In the genomic region with DNA sequence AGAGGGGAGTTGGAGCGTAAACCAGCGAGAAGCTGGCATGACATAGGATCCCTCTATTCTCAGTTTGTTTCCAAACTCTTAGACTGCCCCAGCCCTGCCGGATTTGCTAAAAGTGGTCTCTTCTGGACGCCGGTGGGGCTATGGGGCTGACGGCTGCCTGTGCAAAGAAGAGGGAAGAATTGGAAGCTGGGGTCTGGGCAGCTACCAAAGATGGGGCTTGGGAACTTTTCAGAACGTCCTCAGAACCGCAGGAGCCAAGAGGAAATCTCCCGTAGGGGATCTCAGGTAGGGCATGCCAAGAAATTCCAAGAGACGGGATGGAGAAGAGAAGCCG, we compare ENCODE assay signal across 7 cellular contexts. TPM values are rescaled to one million over a fixed set of nuclear protein-coding genes. Genes with fewer than 3 reads are reported as not detected.
DNase-seq lines count a peak whose midpoint lies in the region; ATAC-seq, FAIRE-seq and TF ChIP-seq lines count a peak whose summit lies in the region.
"Not testable (repeated sequence)": the region's sequence is repeated elsewhere in the genome, so short reads cannot be mapped to it uniquely, and the experiment has no call there.

No MANE protein-coding gene starts in this region.

- peaks cover 14% of the 10 kb centered on the region for H3K4me1 Mint-ChIP-seq in activated CD4-positive, alpha-beta T cell treated with anti-CD3 and anti-CD28 coated beads, Interleukin-2, amount 10 ng/mL, durations not matched to agents 24 days and 14 days
- H3K4me1 Mint-ChIP-seq in activated naive CD4-positive, alpha-beta T cell treated with anti-CD3 and anti-CD28 coated beads for 36 hours (ENCODE audit: low read depth): peaks cover 21% of the 10 kb centered on the region
- peaks cover 10% of the 10 kb centered on the region for H3K4me1 Mint-ChIP-seq in memory B cell

- peak overlapping the region; percentile 70 to 73; a peak in 3 of 4 replicates for H3K4me2 ChIP-seq in H1 (ENCODE audit: insufficient read depth in 1 of 2, low read depth in 2 of 2, low read length in 2 of 2)
- H3K4me2 ChIP-seq in smooth muscle cell: peak overlapping the region; percentile 86

- not testable (repeated sequence) for H3K9me3 Mint-ChIP-seq in activated CD4-positive, alpha-beta T cell treated with anti-CD3 and anti-CD28 coated beads, Interleukin-2, amount 10 ng/mL, durations not matched to agents 24 days and 14 days; activated naive CD4-positive, alpha-beta T cell treated with anti-CD3 and anti-CD28 coated beads for 36 hours; memory B cell

- not testable (repeated sequence) for H3K4me1 ChIP-seq in ES-I3 (ENCODE audit: insufficient read depth, low read length); H1 (replicated peaks in 1 of 4; ENCODE audit: control insufficient read depth in 3 of 4, insufficient read depth in 4 of 4, low read length in 3 of 4); smooth muscle cell (ENCODE audit: low read depth)

- not testable (repeated sequence) for H3K4ac ChIP-seq in H1 (replicated peaks; ENCODE audit: insufficient read length, low read depth, low read length)

- not testable (repeated sequence) for H4K5ac ChIP-seq in H1 (ENCODE audit: insufficient read length, low read depth, low read length)

- not testable (repeated sequence) for H2BK5ac ChIP-seq in H1 (ENCODE audit: low read depth, low read length)

- H2AK5ac ChIP-seq in H1 (ENCODE audit: low read depth, low read length): not testable (repeated sequence)

- not testable (repeated sequence) for TF ChIP-seq CTCF in H1 (IDR thresholded peaks at IDR 0.05; ENCODE audit: control extremely low read depth in 1 of 3, insufficient read depth in 1 of 3, low read depth in 1 of 3, low read length in 3 of 3); smooth muscle cell (IDR thresholded peaks at IDR 0.05; ENCODE audit: borderline replicate concordance, insufficient read depth, poor library complexity, severe bottlenecking)

- intact Hi-C loops in activated CD4-positive, alpha-beta T cell treated with anti-CD3 and anti-CD28 coated beads, Interleukin-2, amount 10 ng/mL, durations not matched to agents 24 days and 14 days (cut with micrococcal nuclease); activated naive CD4-positive, alpha-beta T cell treated with anti-CD3 and anti-CD28 coated beads for 36 hours (cut with micrococcal nuclease): not testable (repeated sequence)

- H3K27ac ChIP-seq in H1 (ENCODE audit: low read depth, low read length); smooth muscle cell (ENCODE audit: low read depth): not testable (repeated sequence)

- not testable (repeated sequence) for H3K56ac ChIP-seq in H1 (replicated peaks; ENCODE audit: insufficient read length, low read depth, low read length)

- peak overlapping the region; percentile 76 for H3K4me3 Mint-ChIP-seq in activated CD4-positive, alpha-beta T cell treated with anti-CD3 and anti-CD28 coated beads, Interleukin-2, amount 10 ng/mL, durations not matched to agents 24 days and 14 days
- H3K4me3 Mint-ChIP-seq in activated naive CD4-positive, alpha-beta T cell treated with anti-CD3 and anti-CD28 coated beads for 36 hours: peak overlapping the region; percentile 59
- not testable (repeated sequence) for H3K4me3 Mint-ChIP-seq in memory B cell

- not testable (repeated sequence) for ATAC-seq in memory B cell (ENCODE audit: low read depth)

- TF ChIP-seq RAD21 in H1 (IDR thresholded peaks at IDR 0.05 in 1 of 2, conservative IDR thresholded peaks at IDR 0.05 in 1 of 2; ENCODE audit: low read depth in 2 of 2, low read length in 2 of 2): not testable (repeated sequence)

- not testable (repeated sequence) for H4K8ac ChIP-seq in H1 (ENCODE audit: extremely low read depth, insufficient read depth, low read length)

- peak overlapping the region in 1 of 4 experiments; percentile 54; a peak in 1 of 8 replicates for H3K4me3 ChIP-seq in H1 (ENCODE audit: extremely low read depth in 1 of 4, insufficient read depth in 2 of 4, low read depth in 3 of 4, low read length in 4 of 4)
- peak overlapping the region; percentile 47 for H3K4me3 ChIP-seq in smooth muscle cell

- CTCF ChIA-PET in activated naive CD4-positive, alpha-beta T cell treated with anti-CD3 and anti-CD28 coated beads for 36 hours (lab: Charles Lee); H1 (lab: Charles Lee; ENCODE audit: partially characterized antibody): not testable (repeated sequence)

- H4K91ac ChIP-seq in H1 (replicated peaks; ENCODE audit: insufficient read length, low read length): not testable (repeated sequence)

- not testable (repeated sequence) for H2BK120ac ChIP-seq in H1 (replicated peaks; ENCODE audit: low read depth, low read length)

- not testable (repeated sequence) for H2BK12ac ChIP-seq in H1 (ENCODE audit: low read depth, low read length)

- DNase-seq in NCI-H82 (lab: John Stamatoyannopoulos, UW): peak; percentile 38
- DNase-seq in activated CD4-positive, alpha-beta T cell treated with anti-CD3 and anti-CD28 coated beads, Interleukin-2, amount 10 ng/mL, durations not matched to agents 24 days and 14 days; activated naive CD4-positive, alpha-beta T cell treated with anti-CD3 and anti-CD28 coated beads for 36 hours; H1 (ENCODE audit: low read depth in 1 of 2, low spot score in 2 of 2); memory B cell (ENCODE audit: low spot score in 2 of 2); smooth muscle cell (lab: John Stamatoyannopoulos, UW; ENCODE audit: unreplicated experiment): not testable (repeated sequence)

- not testable (repeated sequence) for H3F3A ChIP-seq in smooth muscle cell (ENCODE audit: low read depth)

- not testable (repeated sequence) for TF ChIP-seq EP300 in H1 (IDR thresholded peaks at IDR 0.05; ENCODE audit: borderline replicate concordance in 1 of 2, low read depth in 2 of 2, low read length in 2 of 2)

- not testable (repeated sequence) for H3K9me3 ChIP-seq in ES-I3 (ENCODE audit: control insufficient read depth, insufficient read depth, low read length); H1 (ENCODE audit: insufficient read depth in 2 of 2, low read depth in 1 of 2, low read length in 1 of 2); smooth muscle cell (replicated peaks; ENCODE audit: low read depth)

- H3K18ac ChIP-seq in H1 (ENCODE audit: extremely low read depth, low read length): not testable (repeated sequence)

- POLR2A ChIA-PET in H1 (lab: Charles Lee; ENCODE audit: partially characterized antibody): not testable (repeated sequence)

- H4K20me1 ChIP-seq in H1 (replicated peaks in 1 of 2; ENCODE audit: control insufficient read depth in 1 of 2, insufficient read depth in 2 of 2, low read length in 2 of 2); smooth muscle cell (ENCODE audit: low read depth): not testable (repeated sequence)

- H3K14ac ChIP-seq in H1 (ENCODE audit: insufficient read length): not testable (repeated sequence)

- not testable (repeated sequence) for H3K79me1 ChIP-seq in H1 (ENCODE audit: low read depth, low read length)

- H3K79me2 ChIP-seq in H1 (ENCODE audit: control insufficient read depth in 1 of 2, insufficient read depth in 2 of 2, low read length in 2 of 2); smooth muscle cell (ENCODE audit: low read depth): not testable (repeated sequence)

- not testable (repeated sequence) for H2AFZ ChIP-seq in H1 (ENCODE audit: low read length); smooth muscle cell (ENCODE audit: low read depth)

- WGBS in H1 (ENCODE audit: extremely low coverage in 1 of 2, insufficient coverage in 1 of 2, insufficient read length in 1 of 2, insufficient replicate concordance in 2 of 2, low coverage in 1 of 2, low lambda C conversion rate in 2 of 2, missing lambda C conversion rate in 1 of 2), 2 experiments: 0% methylated on average over 7 of the region's 11 CpGs; no CpG with 5 or more reads in 1 of the 2 experiments
- 6% methylated on average over 11 of the region's 11 CpGs for WGBS in smooth muscle cell (ENCODE audit: low lambda C conversion rate)

- H2BK15ac ChIP-seq in H1 (ENCODE audit: low read length): not testable (repeated sequence)

- not testable (repeated sequence) for H3K23ac ChIP-seq in H1 (ENCODE audit: insufficient read length)

- H2BK20ac ChIP-seq in H1 (ENCODE audit: low read length): not testable (repeated sequence)

- H3K27me3 ChIP-seq in H1 (replicated peaks in 1 of 4; ENCODE audit: control insufficient read depth in 3 of 4, extremely low read depth in 1 of 4, insufficient read depth in 3 of 4, low read length in 3 of 4): peaks cover 35 to 65% (median 50%) of the 10 kb centered on the region in 4 experiments; a peak in 6 of 7 replicates
- peaks cover 74% of the 10 kb centered on the region for H3K27me3 ChIP-seq in smooth muscle cell (ENCODE audit: low read depth)

- not testable (repeated sequence) for H3K36me3 Mint-ChIP-seq in activated CD4-positive, alpha-beta T cell treated with anti-CD3 and anti-CD28 coated beads, Interleukin-2, amount 10 ng/mL, durations not matched to agents 24 days and 14 days (ENCODE audit: low read depth); activated naive CD4-positive, alpha-beta T cell treated with anti-CD3 and anti-CD28 coated beads for 36 hours (ENCODE audit: low read depth); memory B cell

- H3K9ac ChIP-seq in ES-I3 (ENCODE audit: low read depth, low read length): peak overlapping the region; percentile 33; the same call in 1 of the 2 replicates
- not testable (repeated sequence) for H3K9ac ChIP-seq in H1 (replicated peaks in 1 of 4; ENCODE audit: extremely low read depth in 1 of 4, low read depth in 3 of 4, low read length in 3 of 4); smooth muscle cell (ENCODE audit: low read depth)

- not testable (repeated sequence) for FAIRE-seq in H1 (lab: Jason Lieb, UNC)

- H3K27me3 Mint-ChIP-seq in activated CD4-positive, alpha-beta T cell treated with anti-CD3 and anti-CD28 coated beads, Interleukin-2, amount 10 ng/mL, durations not matched to agents 24 days and 14 days: peaks cover 38% of the 10 kb centered on the region
- H3K27me3 Mint-ChIP-seq in activated naive CD4-positive, alpha-beta T cell treated with anti-CD3 and anti-CD28 coated beads for 36 hours (ENCODE audit: low read depth): peaks cover 28% of the 10 kb centered on the region
- H3K27me3 Mint-ChIP-seq in memory B cell: peaks cover 11% of the 10 kb centered on the region

- TF ChIP-seq POLR2A in H1 (IDR thresholded peaks at IDR 0.05; ENCODE audit: control extremely low read depth in 1 of 2, low read depth in 2 of 2, low read length in 2 of 2): not testable (repeated sequence)

- not testable (repeated sequence) for H3K36me3 ChIP-seq in ES-I3 (ENCODE audit: insufficient read depth, low read length); H1 (ENCODE audit: control insufficient read depth in 2 of 4, insufficient read depth in 4 of 4, low read length in 3 of 4); smooth muscle cell (ENCODE audit: low read depth)

- H3K23me2 ChIP-seq in H1 (ENCODE audit: low read depth, low read length): not testable (repeated sequence)

- peak overlapping the region; percentile 63 for H3K27ac Mint-ChIP-seq in activated CD4-positive, alpha-beta T cell treated with anti-CD3 and anti-CD28 coated beads, Interleukin-2, amount 10 ng/mL, durations not matched to agents 24 days and 14 days
- H3K27ac Mint-ChIP-seq in activated naive CD4-positive, alpha-beta T cell treated with anti-CD3 and anti-CD28 coated beads for 36 hours: not testable (repeated sequence)
- peak overlapping the region; percentile 83 for H3K27ac Mint-ChIP-seq in memory B cell

RNA-seq across cellular contexts. Expression of a gene that starts 3.1 kb away (rescaled TPM):
- not detected in 2 replicates for total RNA-seq in activated CD4-positive, alpha-beta T cell treated with anti-CD3 and anti-CD28 coated beads, Interleukin-2, amount 10 ng/mL, durations not matched to agents 24 days and 14 days
- total RNA-seq in activated naive CD4-positive, alpha-beta T cell treated with anti-CD3 and anti-CD28 coated beads for 36 hours: not detected
- 0.25 TPM in 1 of 2 replicates, not detected in the other for total RNA-seq in H1 (2021; fragmentation: NEBNext Ultra II Directional; extraction: Animal tissue kit (Norgen Biotek cat#: 25700))
- polyA plus RNA-seq in H1 (2011; rRNA removed) (0.03 and 0.08 TPM in 2 replicates), smooth muscle cell (0.18 and 0.23 TPM in 2 replicates)
- polyA plus RNA-seq in H1 (2011; cell fraction: cytosol; rRNA removed): 0.04 TPM
- polyA plus RNA-seq in H1 (2011; cell fraction: nucleus; rRNA removed): 0.10 TPM
- 0.23 TPM in 1 of 4 replicates, not detected in the others for polyA plus RNA-seq in H1 (2012, experiment 1 of 2)
- not detected for polyA plus RNA-seq in H1 (2012, experiment 2 of 2)
- polyA plus RNA-seq in H1 (2013, experiment 1 of 2): not detected
- polyA plus RNA-seq in H1 (2013, experiment 2 of 2): 0.04 TPM
- polyA minus RNA-seq in H1 (2011; rRNA and poly(A)+ RNA removed): not detected in 2 replicates
- not detected for polyA minus RNA-seq in H1 (2011; cell fraction: cytosol; rRNA and poly(A)+ RNA removed)
- not detected for polyA minus RNA-seq in H1 (2011; cell fraction: nucleus; rRNA and poly(A)+ RNA removed)
- 0.31 TPM in 1 of 2 replicates, not detected in the other for total RNA-seq in smooth muscle cell
